Comparison of ENCODE assay signal across 9 cellular contexts in genomic region chr12:108832730-108833354, GRCh38. TPM values are rescaled to one million over a fixed set of nuclear protein-coding genes. Genes with fewer than 3 reads are reported as not detected.
DNase-seq lines count a peak whose midpoint lies in the region; ATAC-seq, FAIRE-seq and TF ChIP-seq lines count a peak whose summit lies in the region.
"Had no signal": no experiment of that assay in that cellular context is flagged by ENCODE, and none has a peak within 500 bp of the region (broad histone marks: within the 10 kb centered on the region; RNA-seq: fewer than 3 reads in every experiment).

No MANE protein-coding gene starts in this region.

- FAIRE-seq in astrocyte (lab: Jason Lieb, UNC): peak; percentile 39
- no peak for FAIRE-seq in GM19239 (lab: Jason Lieb, UNC)

- POLR2A ChIA-PET in activated CD4-positive, alpha-beta T cell treated with anti-CD3 and anti-CD28 coated beads for 36 hours (lab: Charles Lee): no interaction called here

- intact Hi-C loops in left ventricle myocardium inferior (cut with micrococcal nuclease): no loop called here
- intact Hi-C loops in activated CD4-positive, alpha-beta T cell treated with anti-CD3 and anti-CD28 coated beads for 36 hours (cut with DNase I, micrococcal nuclease): no loop called here

- no peaks in the 10 kb centered on the region for H3K27me3 Mint-ChIP-seq in astrocyte (ENCODE audit: low read depth, unreplicated experiment)
- no peaks in the 10 kb centered on the region for H3K27me3 Mint-ChIP-seq in activated T-cell treated with anti-CD3 and anti-CD28 coated beads, Interleukin-2, amount 50 U/mL, for 24 hours
- H3K27me3 Mint-ChIP-seq in activated CD4-positive, alpha-beta T cell treated with anti-CD3 and anti-CD28 coated beads for 36 hours: no peaks in the 10 kb centered on the region

- H3K36me3 Mint-ChIP-seq in astrocyte (ENCODE audit: low read depth, unreplicated experiment): peaks cover 32% of the 10 kb centered on the region
- H3K36me3 Mint-ChIP-seq in activated T-cell treated with anti-CD3 and anti-CD28 coated beads, Interleukin-2, amount 50 U/mL, for 24 hours (ENCODE audit: low read depth): peaks cover 79% of the 10 kb centered on the region
- peaks cover 38% of the 10 kb centered on the region for H3K36me3 Mint-ChIP-seq in activated CD4-positive, alpha-beta T cell treated with anti-CD3 and anti-CD28 coated beads for 36 hours (ENCODE audit: low read depth)

- H3K9me3 ChIP-seq in astrocyte (ENCODE audit: insufficient read depth, low read depth, low read length) (no peaks in the 10 kb centered on the region), left ventricle myocardium inferior (replicated peaks) (no peaks in the 10 kb centered on the region)

- H3K27ac Mint-ChIP-seq in astrocyte (ENCODE audit: unreplicated experiment): peak overlapping the region; percentile 100
- H3K27ac Mint-ChIP-seq in activated T-cell treated with anti-CD3 and anti-CD28 coated beads, Interleukin-2, amount 50 U/mL, for 24 hours: no peak overlapping the region
- H3K27ac Mint-ChIP-seq in activated CD4-positive, alpha-beta T cell treated with anti-CD3 and anti-CD28 coated beads for 36 hours: no peak overlapping the region

- no peaks in the 10 kb centered on the region for H4K20me1 ChIP-seq in astrocyte (ENCODE audit: insufficient read depth, low read length)

- no peak for ATAC-seq in activated CD4-positive, alpha-beta T cell treated with anti-CD3 and anti-CD28 coated beads for 36 hours

- H3K4me2 ChIP-seq in astrocyte (ENCODE audit: low read length): peak overlapping the region; percentile 84

- no peaks in the 10 kb centered on the region for H3K9me3 Mint-ChIP-seq in astrocyte (ENCODE audit: unreplicated experiment)
- H3K9me3 Mint-ChIP-seq in activated T-cell treated with anti-CD3 and anti-CD28 coated beads, Interleukin-2, amount 50 U/mL, for 24 hours: no peaks in the 10 kb centered on the region
- no peaks in the 10 kb centered on the region for H3K9me3 Mint-ChIP-seq in activated CD4-positive, alpha-beta T cell treated with anti-CD3 and anti-CD28 coated beads for 36 hours (ENCODE audit: low read depth)

- H3K4me3 ChIP-seq in astrocyte (ENCODE audit: insufficient read depth, low read depth, low read length) (peak overlapping the region; percentile 24), left ventricle myocardium inferior (peak overlapping the region; percentile 49), skin epidermis (no peak overlapping the region)

- H3K27me3 ChIP-seq in astrocyte (ENCODE audit: insufficient read depth, low read length): no peaks in the 10 kb centered on the region
- H3K27me3 ChIP-seq in left ventricle myocardium inferior (ENCODE audit: low read depth): no peaks in the 10 kb centered on the region

- TF ChIP-seq CTCF in astrocyte (IDR thresholded peaks at IDR 0.05; ENCODE audit: insufficient read depth, low read depth, low read length) (no peak), left ventricle myocardium inferior (IDR thresholded peaks at IDR 0.05; ENCODE audit: borderline replicate concordance) (no peak)

- DNase-seq in GM04503 (ENCODE audit: low read depth) (peak; percentile 90), astrocyte (ENCODE audit: low read depth) (peak; percentile 97), left ventricle myocardium inferior (peak; percentile 20), GM19239 (ENCODE audit: insufficient read length, low spot score) (no peak), caudate nucleus (lab: John Stamatoyannopoulos, UW) (no peak)
- DNase-seq in activated T-cell treated with anti-CD3 and anti-CD28 coated beads, Interleukin-2, amount 50 U/mL, for 24 hours: no peak
- DNase-seq in activated CD4-positive, alpha-beta T cell treated with anti-CD3 and anti-CD28 coated beads for 36 hours: no peak
- DNase-seq: SHP77 had no signal

- peaks cover 61% of the 10 kb centered on the region for H3K4me1 Mint-ChIP-seq in astrocyte (ENCODE audit: low read depth, unreplicated experiment)
- peaks cover 44% of the 10 kb centered on the region for H3K4me1 Mint-ChIP-seq in activated T-cell treated with anti-CD3 and anti-CD28 coated beads, Interleukin-2, amount 50 U/mL, for 24 hours (ENCODE audit: low read depth)
- peaks cover 32% of the 10 kb centered on the region for H3K4me1 Mint-ChIP-seq in activated CD4-positive, alpha-beta T cell treated with anti-CD3 and anti-CD28 coated beads for 36 hours

- peaks cover 68% of the 10 kb centered on the region for H3K4me1 ChIP-seq in astrocyte (ENCODE audit: insufficient read depth, low read length)
- peaks cover 96% of the 10 kb centered on the region for H3K4me1 ChIP-seq in left ventricle myocardium inferior

- H3K36me3 ChIP-seq in astrocyte (ENCODE audit: insufficient read depth, low read length): peaks cover 45% of the 10 kb centered on the region
- H3K36me3 ChIP-seq in left ventricle myocardium inferior: peaks cover 29% of the 10 kb centered on the region

- H3K4me3 Mint-ChIP-seq in astrocyte (ENCODE audit: unreplicated experiment): peak overlapping the region; percentile 77
- no peak overlapping the region for H3K4me3 Mint-ChIP-seq in activated T-cell treated with anti-CD3 and anti-CD28 coated beads, Interleukin-2, amount 50 U/mL, for 24 hours
- no peak overlapping the region for H3K4me3 Mint-ChIP-seq in activated CD4-positive, alpha-beta T cell treated with anti-CD3 and anti-CD28 coated beads for 36 hours

- H3K27ac ChIP-seq in astrocyte (ENCODE audit: low read depth, low read length) (peak overlapping the region; percentile 99), left ventricle myocardium inferior (replicated peaks) (peak overlapping the region; percentile 94), skin epidermis (peak overlapping the region in 20 of 21 experiments; percentile 2 to 87 (median 71)), caudate nucleus (ENCODE audit: low read depth, low read length) (no peak overlapping the region)

- H3K79me2 ChIP-seq in astrocyte (ENCODE audit: insufficient read depth, low read length): peaks cover 86% of the 10 kb centered on the region

- CTCF ChIA-PET in activated CD4-positive, alpha-beta T cell treated with anti-CD3 and anti-CD28 coated beads for 36 hours (lab: Charles Lee): interaction anchor here (0.6 to 1.3 kb wide), 3 partner anchors 10 to 260 kb away, joined by 3 read pairs; partner anchors contain the start of gene ALKBH2

- H2AFZ ChIP-seq in astrocyte (ENCODE audit: low read depth, low read length): no peak overlapping the region

- peak overlapping the region; percentile 94 for H3K9ac ChIP-seq in astrocyte (ENCODE audit: low read length)

RNA-seq across cellular contexts. Expression of gene SSH1, which starts 24.5 kb away (rescaled TPM):
- total RNA-seq in astrocyte (64.6 and 75.9 TPM in 2 replicates), left ventricle myocardium inferior (30.1 TPM)
- total RNA-seq in activated CD4-positive, alpha-beta T cell treated with anti-CD3 and anti-CD28 coated beads for 36 hours: 10 to 100 TPM; 25.0 to 25.4 TPM

RNA-seq across cellular contexts. Expression of gene DAO, which starts 47.0 kb away (rescaled TPM):
- total RNA-seq in astrocyte (not detected in 2 replicates), left ventricle myocardium inferior (not detected)
- not detected for total RNA-seq in activated CD4-positive, alpha-beta T cell treated with anti-CD3 and anti-CD28 coated beads for 36 hours

Comparison
In these comparisons a context has a peak if more than half of its experiments do, and no peak if none do; other contexts are left out.
1. DNase-seq: peak in GM04503 (single experiment), astrocyte (single experiment) and left ventricle myocardium inferior (single experiment); none in GM19239 (single experiment), activated T-cell treated with anti-CD3 and anti-CD28 coated beads, Interleukin-2, amount 50 U/mL, for 24 hours (single experiment), activated CD4-positive, alpha-beta T cell treated with anti-CD3 and anti-CD28 coated beads for 36 hours (single experiment) and caudate nucleus (0 of 61).
2. H3K4me3 ChIP-seq: peak in astrocyte (single experiment) and left ventricle myocardium inferior (single experiment); none in skin epidermis (0 of 7).